ENCODE assay signal across 32 cellular contexts in the genomic region with DNA sequence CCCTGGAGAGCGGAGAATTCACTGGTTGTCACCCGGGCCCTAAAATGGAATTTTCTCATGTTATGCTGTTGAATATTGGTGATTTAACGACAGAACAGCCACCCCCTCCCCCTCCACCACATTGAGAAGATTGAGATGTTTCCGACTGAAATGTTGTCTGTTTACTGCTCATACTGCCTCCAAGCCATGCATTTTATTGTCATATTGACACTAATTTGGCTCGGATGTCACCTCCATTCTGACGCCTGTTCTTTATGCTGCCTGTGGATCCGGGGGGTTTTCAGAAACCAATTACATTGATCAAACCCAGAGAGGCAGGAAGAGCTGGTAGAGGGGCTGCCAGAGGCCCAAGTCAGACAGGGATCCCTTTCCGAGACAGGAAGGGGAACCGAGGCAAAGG.
"Had no signal": no experiment of that assay in that cellular context is flagged by ENCODE, and none has a peak within 500 bp of the region (broad histone marks: within the 10 kb centered on the region; RNA-seq: fewer than 3 reads in every experiment).

No MANE protein-coding gene starts in this region.

- H3K4me3 ChIP-seq: ascending aorta, breast epithelium had no signal

- H3K4me3 Mint-ChIP-seq: activated B cell treated with CpG ODN at 0.5 μM for 24 hours; activated CD4-positive, alpha-beta memory T cell treated with anti-CD3 and anti-CD28 coated beads, Interleukin-2, amount 10 ng/mL, durations not matched to agents 7 days and 5 days; activated CD4-positive, alpha-beta T cell treated with anti-CD3 and anti-CD28 coated beads, Interleukin-2, amount 10 ng/mL, durations not matched to agents 24 days and 14 days; activated CD8-positive, alpha-beta memory T cell treated with anti-CD3 and anti-CD28 coated beads, Interleukin-2, amount 10 ng/mL, durations not matched to agents 7 days and 5 days; activated CD8-positive, alpha-beta T cell treated with anti-CD3 and anti-CD28 coated beads, Interleukin-2, amount 10 ng/mL, durations not matched to agents 7 days and 5 days; activated naive CD4-positive, alpha-beta T cell treated with anti-CD3 and anti-CD28 coated beads, Interleukin-2, amount 10 ng/mL, durations not matched to agents 7 days and 5 days; activated naive CD4-positive, alpha-beta T cell treated with anti-CD3 and anti-CD28 coated beads, Interleukin-2, amount 50 U/mL, for 24 hours; activated naive CD8-positive, alpha-beta T cell; activated naive CD8-positive, alpha-beta T cell treated with anti-CD3 and anti-CD28 coated beads, Interleukin-2, amount 10 ng/mL, durations not matched to agents 7 days and 5 days; activated naive CD8-positive, alpha-beta T cell treated with anti-CD3 and anti-CD28 coated beads, Interleukin-2, amount 50 U/mL, for 24 hours; activated T-cell treated with anti-CD3 and anti-CD28 coated beads, Interleukin-2, amount 50 U/mL, for 24 hours; T-cell; T-helper 17 cell had no signal

- H3K4me1 Mint-ChIP-seq: activated B cell treated with CpG ODN at 0.5 μM for 24 hours; activated CD4-positive, alpha-beta memory T cell treated with anti-CD3 and anti-CD28 coated beads, Interleukin-2, amount 10 ng/mL, durations not matched to agents 7 days and 5 days; activated CD4-positive, alpha-beta T cell treated with anti-CD3 and anti-CD28 coated beads, Interleukin-2, amount 10 ng/mL, durations not matched to agents 24 days and 14 days; activated CD8-positive, alpha-beta memory T cell treated with anti-CD3 and anti-CD28 coated beads, Interleukin-2, amount 10 ng/mL, durations not matched to agents 7 days and 5 days; activated naive CD4-positive, alpha-beta T cell treated with anti-CD3 and anti-CD28 coated beads, Interleukin-2, amount 10 ng/mL, durations not matched to agents 7 days and 5 days; activated naive CD4-positive, alpha-beta T cell treated with anti-CD3 and anti-CD28 coated beads, Interleukin-2, amount 50 U/mL, for 24 hours; activated naive CD8-positive, alpha-beta T cell treated with anti-CD3 and anti-CD28 coated beads, Interleukin-2, amount 10 ng/mL, durations not matched to agents 7 days and 5 days; activated naive CD8-positive, alpha-beta T cell treated with anti-CD3 and anti-CD28 coated beads, Interleukin-2, amount 50 U/mL, for 24 hours; T-cell had no signal

- FAIRE-seq: TTC549 had no signal

- H3K9me3 ChIP-seq: ascending aorta, breast epithelium had no signal

- H3K9me3 Mint-ChIP-seq: activated B cell treated with CpG ODN at 0.5 μM for 24 hours; activated CD4-positive, alpha-beta memory T cell treated with anti-CD3 and anti-CD28 coated beads, Interleukin-2, amount 10 ng/mL, durations not matched to agents 7 days and 5 days; activated CD4-positive, alpha-beta T cell treated with anti-CD3 and anti-CD28 coated beads, Interleukin-2, amount 10 ng/mL, durations not matched to agents 24 days and 14 days; activated naive CD4-positive, alpha-beta T cell treated with anti-CD3 and anti-CD28 coated beads, Interleukin-2, amount 10 ng/mL, durations not matched to agents 7 days and 5 days; activated naive CD4-positive, alpha-beta T cell treated with anti-CD3 and anti-CD28 coated beads, Interleukin-2, amount 50 U/mL, for 24 hours; activated naive CD8-positive, alpha-beta T cell treated with anti-CD3 and anti-CD28 coated beads, Interleukin-2, amount 10 ng/mL, durations not matched to agents 7 days and 5 days; activated naive CD8-positive, alpha-beta T cell treated with anti-CD3 and anti-CD28 coated beads, Interleukin-2, amount 50 U/mL, for 24 hours; activated T-cell treated with anti-CD3 and anti-CD28 coated beads, Interleukin-2, amount 50 U/mL, for 24 hours; activated T-helper 2 cell treated with anti-CD3 and anti-CD28 coated beads, Interferon-gamma antibody, Interleukin-2, Interleukin-4, amounts not matched to agents 10 μg/mL and 5 μg/mL and 100 μg/mL, durations not matched to agents 14 hours and 24 hours and 36 hours; T-cell had no signal

- H3K27ac ChIP-seq: ascending aorta, brain microvascular endothelial cell, breast epithelium, VCaP had no signal

- H3K36me3 Mint-ChIP-seq: activated CD8-positive, alpha-beta memory T cell treated with anti-CD3 and anti-CD28 coated beads, Interleukin-2, amount 10 ng/mL, durations not matched to agents 7 days and 5 days; activated naive CD4-positive, alpha-beta T cell treated with anti-CD3 and anti-CD28 coated beads, Interleukin-2, amount 10 ng/mL, durations not matched to agents 7 days and 5 days; activated naive CD4-positive, alpha-beta T cell treated with anti-CD3 and anti-CD28 coated beads, Interleukin-2, amount 50 U/mL, for 24 hours; activated naive CD8-positive, alpha-beta T cell; activated naive CD8-positive, alpha-beta T cell treated with anti-CD3 and anti-CD28 coated beads, Interleukin-2, amount 10 ng/mL, durations not matched to agents 7 days and 5 days; T-cell had no signal

- H3K36me3 ChIP-seq: breast epithelium had no signal

- H3K4me1 ChIP-seq: ascending aorta, breast epithelium had no signal

- H3K27me3 Mint-ChIP-seq: activated B cell treated with CpG ODN at 0.5 μM for 24 hours; activated CD4-positive, alpha-beta memory T cell treated with anti-CD3 and anti-CD28 coated beads, Interleukin-2, amount 10 ng/mL, durations not matched to agents 7 days and 5 days; activated CD4-positive, alpha-beta T cell treated with anti-CD3 and anti-CD28 coated beads, Interleukin-2, amount 10 ng/mL, durations not matched to agents 24 days and 14 days; activated CD8-positive, alpha-beta memory T cell treated with anti-CD3 and anti-CD28 coated beads, Interleukin-2, amount 10 ng/mL, durations not matched to agents 7 days and 5 days; activated naive CD4-positive, alpha-beta T cell treated with anti-CD3 and anti-CD28 coated beads, Interleukin-2, amount 10 ng/mL, durations not matched to agents 7 days and 5 days; activated naive CD4-positive, alpha-beta T cell treated with anti-CD3 and anti-CD28 coated beads, Interleukin-2, amount 50 U/mL, for 24 hours; activated naive CD8-positive, alpha-beta T cell; activated naive CD8-positive, alpha-beta T cell treated with anti-CD3 and anti-CD28 coated beads, Interleukin-2, amount 10 ng/mL, durations not matched to agents 7 days and 5 days; activated naive CD8-positive, alpha-beta T cell treated with anti-CD3 and anti-CD28 coated beads, Interleukin-2, amount 50 U/mL, for 24 hours; activated T-cell treated with anti-CD3 and anti-CD28 coated beads, Interleukin-2, amount 50 U/mL, for 24 hours had no signal

- H3K27me3 ChIP-seq: ascending aorta, brain microvascular endothelial cell, breast epithelium had no signal

- H3K27ac Mint-ChIP-seq: activated B cell treated with CpG ODN at 0.5 μM for 24 hours; activated CD4-positive, alpha-beta memory T cell treated with anti-CD3 and anti-CD28 coated beads, Interleukin-2, amount 10 ng/mL, durations not matched to agents 7 days and 5 days; activated CD4-positive, alpha-beta T cell treated with anti-CD3 and anti-CD28 coated beads, Interleukin-2, amount 10 ng/mL, durations not matched to agents 24 days and 14 days; activated CD8-positive, alpha-beta memory T cell treated with anti-CD3 and anti-CD28 coated beads, Interleukin-2, amount 10 ng/mL, durations not matched to agents 7 days and 5 days; activated CD8-positive, alpha-beta T cell treated with anti-CD3 and anti-CD28 coated beads, Interleukin-2, amount 10 ng/mL, durations not matched to agents 7 days and 5 days; activated naive CD4-positive, alpha-beta T cell treated with anti-CD3 and anti-CD28 coated beads, Interleukin-2, amount 10 ng/mL, durations not matched to agents 7 days and 5 days; activated naive CD4-positive, alpha-beta T cell treated with anti-CD3 and anti-CD28 coated beads, Interleukin-2, amount 50 U/mL, for 24 hours; activated naive CD8-positive, alpha-beta T cell; activated naive CD8-positive, alpha-beta T cell treated with anti-CD3 and anti-CD28 coated beads, Interleukin-2, amount 10 ng/mL, durations not matched to agents 7 days and 5 days; activated naive CD8-positive, alpha-beta T cell treated with anti-CD3 and anti-CD28 coated beads, Interleukin-2, amount 50 U/mL, for 24 hours; activated T-cell treated with anti-CD3 and anti-CD28 coated beads, Interleukin-2, amount 50 U/mL, for 24 hours; activated T-helper 2 cell treated with anti-CD3 and anti-CD28 coated beads, Interferon-gamma antibody, Interleukin-2, Interleukin-4, amounts not matched to agents 10 μg/mL and 5 μg/mL and 100 μg/mL, durations not matched to agents 14 hours and 24 hours and 36 hours; T-cell; T-helper 17 cell had no signal

- DNase-seq: activated B cell treated with CpG ODN at 0.5 μM for 24 hours; activated CD4-positive, alpha-beta memory T cell treated with anti-CD3 and anti-CD28 coated beads, Interleukin-2, amount 10 ng/mL, durations not matched to agents 7 days and 5 days; activated CD4-positive, alpha-beta T cell treated with anti-CD3 and anti-CD28 coated beads for 4 hours; activated CD4-positive, alpha-beta T cell treated with anti-CD3 and anti-CD28 coated beads, Interleukin-2, amount 10 ng/mL, durations not matched to agents 24 days and 14 days; activated CD4-positive, alpha-beta T cell treated with anti-CD3 and anti-CD28 coated beads, Interleukin-2, amount 50 U/mL, for 1 hour; activated CD4-positive, alpha-beta T cell treated with anti-CD3 and anti-CD28 coated beads, Interleukin-2, amount 50 U/mL, for 4 hours; activated CD4-positive, CD25-positive, alpha-beta regulatory T cell treated with anti-CD3 and anti-CD28 coated beads, Interleukin-2, amount 50 U/mL, for 72 hours; activated CD8-positive, alpha-beta memory T cell treated with anti-CD3 and anti-CD28 coated beads for 24 hours; activated CD8-positive, alpha-beta memory T cell treated with anti-CD3 and anti-CD28 coated beads, Interleukin-2, amount 10 ng/mL, durations not matched to agents 7 days and 5 days; activated CD8-positive, alpha-beta memory T cell treated with anti-CD3 and anti-CD28 coated beads, Interleukin-2, amount 50 U/mL, for 48 hours; activated CD8-positive, alpha-beta T cell treated with anti-CD3 and anti-CD28 coated beads, Interleukin-2, amount 10 ng/mL, durations not matched to agents 7 days and 5 days; activated effector memory CD4-positive, alpha-beta T cell treated with Interleukin-2 at 50 U/mL for 16 hours; activated gamma-delta T cell; activated naive CD4-positive, alpha-beta T cell treated with anti-CD3 and anti-CD28 coated beads, Interleukin-2, amount 10 ng/mL, durations not matched to agents 7 days and 5 days; activated naive CD4-positive, alpha-beta T cell treated with Interleukin-2 at 50 U/mL for 16 hours; activated naive CD8-positive, alpha-beta T cell treated with anti-CD3 and anti-CD28 coated beads, Interleukin-2, amount 10 ng/mL, durations not matched to agents 7 days and 5 days; activated naive CD8-positive, alpha-beta T cell treated with anti-CD3 and anti-CD28 coated beads, Interleukin-2, amount 50 U/mL, for 24 hours; activated T-cell treated with anti-CD3 and anti-CD28 coated beads, Interleukin-2, amount 50 U/mL, for 24 hours; activated T-cell treated with anti-CD3 and anti-CD28 coated beads, Interleukin-2, amount 50 U/mL, for 48 hours; amygdala; anterior cingulate cortex; brain microvascular endothelial cell; central memory CD4-positive, alpha-beta T cell; T-cell; T-helper 17 cell had no signal

- ATAC-seq: activated CD8-positive, alpha-beta memory T cell treated with anti-CD3 and anti-CD28 coated beads, Interleukin-2, amount 10 ng/mL, durations not matched to agents 7 days and 5 days; activated CD8-positive, alpha-beta T cell treated with anti-CD3 and anti-CD28 coated beads, Interleukin-2, amount 10 ng/mL, durations not matched to agents 7 days and 5 days; activated naive CD8-positive, alpha-beta T cell treated with anti-CD3 and anti-CD28 coated beads, Interleukin-2, amount 50 U/mL, for 24 hours; T-cell; T-helper 17 cell had no signal
